Comparison of ENCODE assay signal across 14 cellular contexts in genomic region chr2:128369626-128370467, GRCh38. TPM values are rescaled to one million over a fixed set of nuclear protein-coding genes. Genes with fewer than 3 reads are reported as not detected.
DNase-seq lines count a peak whose midpoint lies in the region; ATAC-seq, FAIRE-seq and TF ChIP-seq lines count a peak whose summit lies in the region.
"Had no signal": no experiment of that assay in that cellular context is flagged by ENCODE, and none has a peak within 500 bp of the region (broad histone marks: within the 10 kb centered on the region; RNA-seq: fewer than 3 reads in every experiment).

No MANE protein-coding gene starts in this region.

- intact Hi-C loops in K562 (cut with micrococcal nuclease) = no loop called here
- intact Hi-C loops in lower lobe of right lung (cut with DNase I) = no loop called here
- intact Hi-C loops in sigmoid colon (cut with DNase I) = no loop called here
- intact Hi-C loops in heart right ventricle (cut with DNase I) = no loop called here

- no peaks in the 10 kb centered on the region for H3K9me1 ChIP-seq in K562 (ENCODE audit: control insufficient read depth, insufficient read depth, low read length)

- H3K9ac ChIP-seq in HUES64 (ENCODE audit: low read depth, low read length) (no peak overlapping the region), K562 (ENCODE audit: insufficient read depth in 1 of 2, low read depth in 2 of 2, low read length in 2 of 2) (no peak overlapping the region)

- no peaks in the 10 kb centered on the region for H3K36me3 ChIP-seq in HUES64 (ENCODE audit: insufficient read depth, low read length)
- no peaks in the 10 kb centered on the region for H3K36me3 ChIP-seq in K562 (ENCODE audit: control insufficient read depth, insufficient read depth, low read length)
- no peaks in the 10 kb centered on the region for H3K36me3 ChIP-seq in lower lobe of right lung
- no peaks in the 10 kb centered on the region for H3K36me3 ChIP-seq in sigmoid colon
- H3K36me3 ChIP-seq in heart right ventricle = no peaks in the 10 kb centered on the region
- H3K36me3 ChIP-seq: left lung had no signal

- H3K4me1 ChIP-seq in HUES64 (ENCODE audit: insufficient read depth, low read length) (peaks cover 15% of the 10 kb centered on the region), K562 (replicated peaks in 1 of 2; ENCODE audit: control insufficient read depth in 2 of 2, insufficient read depth in 2 of 2, low read length in 2 of 2) (no peaks in the 10 kb centered on the region), lower lobe of right lung (peaks cover 28% of the 10 kb centered on the region), sigmoid colon (peaks cover 0 to 29% (median 24%) of the 10 kb centered on the region in 4 donors), heart right ventricle (peaks cover 0 to 5% (median 0%) of the 10 kb centered on the region in 9 donors)

- TF ChIP-seq RAD21 in K562 (CRISPR knock-in tag; conservative IDR thresholded peaks at IDR 0.05 in 1 of 2, IDR thresholded peaks at IDR 0.05 in 1 of 2) = no peak

- in situ Hi-C loops in K562 (cut with MboI) = no loop called here

- H3K27me3 ChIP-seq in HUES64 (ENCODE audit: insufficient read depth, low read length) (no peaks in the 10 kb centered on the region), K562 (ENCODE audit: control insufficient read depth in 2 of 2, insufficient read depth in 2 of 2, low read length in 2 of 2) (peaks cover 13 to 84% of the 10 kb centered on the region in 2 experiments), lower lobe of right lung (ENCODE audit: low read depth) (no peaks in the 10 kb centered on the region), sigmoid colon (no peaks in the 10 kb centered on the region), heart right ventricle (no peaks in the 10 kb centered on the region)
- H3K27me3 ChIP-seq: left lung had no signal

- H2AFZ ChIP-seq in K562 (ENCODE audit: low read depth, low read length) = no peak overlapping the region

- no TSS peak for BruUV-seq in K562 (replicated peaks; lab: Mats Ljungman, UMichigan)

- no peak overlapping the region for H3K4me3 ChIP-seq in HUES64 (ENCODE audit: low read length)
- H3K4me3 ChIP-seq in K562 = no peak overlapping the region
- H3K4me3 ChIP-seq in lower lobe of right lung = no peak overlapping the region
- H3K4me3 ChIP-seq in sigmoid colon = no peak overlapping the region
- H3K4me3 ChIP-seq in heart right ventricle = no peak overlapping the region
- H3K4me3 ChIP-seq: left lung had no signal

- 78% methylated on average over 16 of the region's 16 CpGs for WGBS in HUES64
- 2% methylated on average over 16 of the region's 16 CpGs for WGBS in K562 (ENCODE audit: insufficient coverage, low coverage, missing lambda C conversion rate)
- WGBS in sigmoid colon, 2 donors = 58 to 74% methylated on average over 16 of the region's 16 CpGs
- WGBS in heart right ventricle, 2 donors = 71 to 74% methylated on average over 16 of the region's 16 CpGs

- ATAC-seq in K562 (no peak), lower lobe of right lung (no peak), GM18520 (IDR thresholded peaks at IDR 0.05; ENCODE audit: unreplicated experiment) (no peak), heart right ventricle (no peak)
- ATAC-seq: left lung had no signal

- no peaks in the 10 kb centered on the region for H3K79me2 ChIP-seq in K562 (ENCODE audit: control insufficient read depth, insufficient read depth, low read length)

- POLR2A ChIA-PET in K562 (lab: Yijun Ruan, JAX) = no interaction called here

- CTCF ChIA-PET in K562 (lab: Yijun Ruan, JAX; ENCODE audit: low intra/inter-chr PET ratio) = no interaction called here

- no peak for FAIRE-seq in K562 (lab: Jason Lieb, UNC)

- DNase-seq in K562 (ENCODE audit: extremely low read depth in 1 of 4, low spot score in 3 of 4) = no peak
- DNase-seq in lower lobe of right lung = no peak
- DNase-seq in sigmoid colon = peak; percentile 55
- DNase-seq in stimulated activated CD4-positive, alpha-beta T cell treated with anti-CD3 and anti-CD28 coated beads, Interleukin-4, amount 100 ng/mL, for 4 hours = no peak
- DNase-seq in GM19238 (ENCODE audit: insufficient read length, low spot score) = no peak
- DNase-seq in heart right ventricle = no peak
- DNase-seq: activated CD4-positive, alpha-beta T cell treated with anti-CD3 and anti-CD28 coated beads for 4 hours; activated CD8-positive, alpha-beta memory T cell treated with anti-CD3 and anti-CD28 coated beads, Interleukin-2, amount 50 U/mL, for 4 hours; activated naive CD4-positive, alpha-beta T cell; left lung; NCI-H187; OCI-M1 had no signal

- H3K9me3 ChIP-seq in HUES64 (ENCODE audit: insufficient read depth, low read depth, low read length) = no peaks in the 10 kb centered on the region
- no peaks in the 10 kb centered on the region for H3K9me3 ChIP-seq in K562 (replicated peaks; ENCODE audit: control insufficient read depth, insufficient read depth, low read depth, low read length)
- no peaks in the 10 kb centered on the region for H3K9me3 ChIP-seq in lower lobe of right lung
- H3K9me3 ChIP-seq in sigmoid colon = no peaks in the 10 kb centered on the region
- no peaks in the 10 kb centered on the region for H3K9me3 ChIP-seq in heart right ventricle
- H3K9me3 ChIP-seq: left lung had no signal

- TF ChIP-seq POLR2A in K562 (conservative IDR thresholded peaks at IDR 0.05) (no peak), sigmoid colon (IDR thresholded peaks at IDR 0.05) (no peak)

- TF ChIP-seq CTCF in K562 (IDR thresholded peaks at IDR 0.05 in 2 of 3, conservative IDR thresholded peaks at IDR 0.05 in 1 of 3; ENCODE audit: insufficient read depth in 2 of 3, low read depth in 1 of 3, low read length in 3 of 3) = no peak
- TF ChIP-seq CTCF in lower lobe of right lung (IDR thresholded peaks at IDR 0.05) = no peak
- TF ChIP-seq CTCF in sigmoid colon (IDR thresholded peaks at IDR 0.05) = no peak
- no peak for TF ChIP-seq CTCF in heart right ventricle (IDR thresholded peaks at IDR 0.05)

- TF ChIP-seq EP300 in K562 (IDR thresholded peaks at IDR 0.05; ENCODE audit: low read length) (no peak), sigmoid colon (IDR thresholded peaks at IDR 0.05) (no peak)

- no peak overlapping the region for H3K4me2 ChIP-seq in K562 (ENCODE audit: insufficient read depth, low read length)

- peak overlapping the region; percentile 3; the same call in 1 of the 2 replicates for H3K27ac ChIP-seq in HUES64 (ENCODE audit: low read depth, low read length)
- H3K27ac ChIP-seq in K562 (ENCODE audit: extremely low read depth, low read depth, low read length) = no peak overlapping the region
- peak overlapping the region; percentile 36 for H3K27ac ChIP-seq in lower lobe of right lung
- H3K27ac ChIP-seq in sigmoid colon = no peak overlapping the region
- no peak overlapping the region for H3K27ac ChIP-seq in heart right ventricle
- H3K27ac ChIP-seq: left lung had no signal

- H4K20me1 ChIP-seq in K562 (replicated peaks; ENCODE audit: control insufficient read depth, insufficient read depth, low read length) = 0 out of 2 replicates have a peak, but pooled peaks cover 3% of the 10 kb centered on the region

TF ChIP-seq in K562, 482 proteins besides CTCF, POLR2A, EP300 and RAD21:
- peak; percentile 23; the same call in 1 of the 2 replicates for TF ChIP-seq ESRRA (IDR thresholded peaks at IDR 0.05; ENCODE audit: borderline replicate concordance, low read depth)
- no peak for TF ChIP-seq XRCC4 (IDR thresholded peaks at IDR 0.05; ENCODE audit: extremely low read depth, insufficient read depth, insufficient read length)
- peak; percentile 87 for TF ChIP-seq ZNF75A (CRISPR knock-in tag; IDR thresholded peaks at IDR 0.05)

RNA-seq across cellular contexts. Expression of gene HS6ST1, which starts 51.2 kb away (rescaled TPM):
- polyA plus RNA-seq in HUES64 (2013, experiment 1 of 2) = 34.0 TPM
- 35.8 TPM for polyA plus RNA-seq in HUES64 (2013, experiment 2 of 2)
- total RNA-seq in K562 (2011; cell fraction: chromatin; rRNA removed; ENCODE audit: low replicate concordance) = 7.0 and 16.3 TPM in 2 replicates
- 9.8 and 10.7 TPM in 2 replicates for total RNA-seq in K562 (2011; cell fraction: nucleolus; rRNA removed)
- total RNA-seq in K562 (2011; cell fraction: nucleoplasm; rRNA removed) = 6.6 and 7.6 TPM in 2 replicates
- 5.9 and 12.1 TPM in 2 replicates for total RNA-seq in K562 (2014; rRNA removed)
- 1.6 and 2.0 TPM in 2 replicates for total RNA-seq in K562 (2014; rRNA removed; fragmentation: Illumina TruSeq; extraction: Trizol)
- 6.7 and 7.1 TPM in 2 replicates for total RNA-seq in K562 (2015; rRNA removed; fragmentation: Illumina TruSeq; extraction: Trizol)
- total RNA-seq in K562 (2021) = 7.3 and 7.4 TPM in 2 replicates
- polyA plus RNA-seq in K562 (2011; rRNA removed) = 1.6 and 1.8 TPM in 2 replicates
- polyA plus RNA-seq in K562 (2011; cell fraction: cytosol; rRNA removed) = 2.4 and 6.4 TPM in 2 replicates
- 1.7 and 4.2 TPM in 2 replicates for polyA plus RNA-seq in K562 (2011; cell fraction: nucleus; rRNA removed)
- 7.4 and 9.3 TPM in 2 replicates for polyA plus RNA-seq in K562 (2012)
- 3.8 and 4.2 TPM in 2 replicates for polyA plus RNA-seq in K562 (2014; fragmentation: Illumina TruSeq; extraction: Trizol)
- polyA plus RNA-seq in K562 (2014; fragmentation: Nextera tagmentation; extraction: Ambion mirVana) = under 1 TPM; 0.06 to 0.08 TPM
- 4.0 and 4.5 TPM in 2 replicates for polyA plus RNA-seq in K562 (2014; rRNA removed)
- 1.8 and 3.2 TPM in 2 replicates for polyA minus RNA-seq in K562 (2011; rRNA and poly(A)+ RNA removed)
- polyA minus RNA-seq in K562 (2011; cell fraction: cytosol; rRNA and poly(A)+ RNA removed) = 4.0 and 4.2 TPM in 2 replicates
- polyA minus RNA-seq in K562 (2011; cell fraction: nucleus; rRNA and poly(A)+ RNA removed) = 7.3 and 11.7 TPM in 2 replicates
- total RNA-seq in lower lobe of right lung = 26.3 TPM
- 10 to 100 TPM; 13.2 to 27.4 (median 17.1) TPM for total RNA-seq in sigmoid colon
- 10 to 100 TPM; 12.0 to 25.1 (median 12.7) TPM for polyA plus RNA-seq in sigmoid colon
- 10 to 100 TPM; 14.6 to 51.6 (median 19.0) TPM for total RNA-seq in heart right ventricle
- 10 to 100 TPM; 10.5 to 13.6 TPM for polyA plus RNA-seq in heart right ventricle

Comparison
In these comparisons a context has a peak if more than half of its experiments do, and no peak if none do; other contexts are left out.
1. H3K27ac ChIP-seq: peak in HUES64 (single experiment) and lower lobe of right lung (single experiment); none in K562 (single experiment), sigmoid colon (0 of 4) and heart right ventricle (0 of 10).